Comparison of ENCODE assay signal across 1 cellular context in the genomic region with DNA sequence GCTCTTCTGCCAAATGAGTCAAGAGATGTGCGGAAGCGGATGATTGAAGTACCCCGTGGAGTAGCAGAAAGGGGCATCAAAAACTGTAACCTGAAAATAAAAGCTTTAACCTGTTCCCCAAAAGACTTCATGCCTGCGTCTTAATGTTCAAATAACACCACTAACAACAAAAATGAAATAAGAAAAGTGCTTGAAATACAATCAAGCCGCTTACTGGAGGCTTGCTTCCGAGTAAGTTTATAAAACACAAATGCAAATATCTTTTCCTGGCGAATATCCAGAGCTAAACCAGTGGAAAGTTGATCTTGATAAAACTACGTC.
TF ChIP-seq lines count a peak whose summit lies in the region.

No MANE protein-coding gene starts in this region.

TF ChIP-seq in GM23338, 12 proteins besides CTCF, POLR2A, EP300 and RAD21 (continued from another document):
- no peak for TF ChIP-seq ZNF462 (CRISPR knock-in tag; IDR thresholded peaks at IDR 0.05)
- TF ChIP-seq NANOG (IDR thresholded peaks at IDR 0.05; ENCODE audit: borderline replicate concordance), result no peak
- TF ChIP-seq CREB1 (CRISPR knock-in tag; IDR thresholded peaks at IDR 0.05; ENCODE audit: low read depth), result no peak
